ENCODE assay signal across 8 cellular contexts in the genomic region with DNA sequence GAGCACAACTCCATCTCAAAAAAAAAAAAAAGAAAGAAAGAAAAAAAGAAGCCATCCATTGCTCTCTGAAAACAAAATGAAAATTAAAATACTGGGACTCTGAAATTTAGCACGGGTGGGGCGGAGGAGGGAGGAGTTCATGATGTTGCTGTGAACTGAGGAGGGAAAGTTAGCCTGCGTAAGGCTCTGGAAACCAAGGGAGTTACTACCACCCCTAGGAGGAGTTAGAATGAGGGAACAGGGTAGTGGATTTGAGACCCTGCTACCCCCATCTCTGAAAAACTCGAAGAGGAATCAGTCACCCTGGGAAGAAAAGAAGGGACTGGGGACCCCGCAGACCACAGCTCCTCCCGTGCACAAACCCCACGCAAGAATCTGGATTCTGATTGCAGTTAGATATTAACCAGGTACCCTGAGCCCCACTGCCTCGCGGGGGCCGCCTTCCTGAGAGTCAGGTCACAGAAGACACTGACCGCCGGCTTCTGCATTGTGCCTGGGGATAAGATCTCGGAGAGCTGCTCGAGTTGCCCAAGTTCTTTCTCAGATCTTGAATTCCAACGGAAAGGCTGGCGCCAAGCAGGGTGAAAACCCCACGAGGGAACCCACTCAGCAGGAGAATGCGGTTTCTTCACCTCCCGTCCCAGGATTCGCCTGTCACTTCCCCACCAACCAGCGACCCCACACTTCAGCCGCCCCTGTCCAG. TPM values are rescaled to one million over a fixed set of nuclear protein-coding genes. Genes with fewer than 3 reads are reported as not detected.
DNase-seq lines count a peak whose midpoint lies in the region; ATAC-seq lines count a peak whose summit lies in the region.

No MANE protein-coding gene starts in this region.

- H3K4me2 ChIP-seq in mesenchymal stem cell (ENCODE audit: low read length, poor library complexity, severe bottlenecking): peak overlapping the region; percentile 92

- no peak overlapping the region for H4K91ac ChIP-seq in mesenchymal stem cell (ENCODE audit: low read length)

- peak; percentile 1 for DNase-seq in NCI-H2227 treated with DMSO at 0.1 percent for 48 hours (lab: John Stamatoyannopoulos, UW)
- DNase-seq in NCI-H2227 (lab: John Stamatoyannopoulos, UW; ENCODE audit: unreplicated experiment): no peak
- peak; percentile 5 to 30 for DNase-seq in SJCRH30
- DNase-seq in ecto neural progenitor cell (ENCODE audit: low spot score): peak; percentile 60
- peak; percentile 26 for DNase-seq in mesenchymal stem cell
- no peak for DNase-seq in posterior vena cava (ENCODE audit: low spot score)

- no peaks in the 10 kb centered on the region for H3K9me3 ChIP-seq in SJCRH30 (replicated peaks)
- peaks cover 4% of the 10 kb centered on the region for H3K9me3 ChIP-seq in mesenchymal stem cell (ENCODE audit: control insufficient read depth, low read length)
- H3K9me3 ChIP-seq in thymus (ENCODE audit: control insufficient read depth): no peaks in the 10 kb centered on the region

- 0 out of 2 replicates have a peak, but pooled peaks cover 3% of the 10 kb centered on the region for H3K4me1 ChIP-seq in SJCRH30
- peaks cover 8% of the 10 kb centered on the region for H3K4me1 ChIP-seq in mesenchymal stem cell (ENCODE audit: control insufficient read depth, insufficient read depth, low read depth, low read length)
- peaks cover 2% of the 10 kb centered on the region for H3K4me1 ChIP-seq in thymus (ENCODE audit: control insufficient read depth, insufficient read depth, low read length)

- H2BK15ac ChIP-seq in mesenchymal stem cell (ENCODE audit: low read depth, poor library complexity, severe bottlenecking): no peak overlapping the region

- H3K18ac ChIP-seq in mesenchymal stem cell (ENCODE audit: low read depth in 1 of 2, low read length in 2 of 2): no peak overlapping the region

- no peak overlapping the region for H2BK5ac ChIP-seq in mesenchymal stem cell (ENCODE audit: low read depth, low read length, poor library complexity, severe bottlenecking)

- H3K4me3 ChIP-seq in SJCRH30 (peak overlapping the region; percentile 71), mesenchymal stem cell (ENCODE audit: insufficient read depth in 1 of 2, low read depth in 1 of 2, low read length in 2 of 2) (peak overlapping the region; percentile 71 to 88), thymus (ENCODE audit: low read length) (peak overlapping the region; percentile 74)

- H2AFZ ChIP-seq in mesenchymal stem cell (ENCODE audit: low read depth, low read length): peak overlapping the region; percentile 15

- H2BK12ac ChIP-seq in mesenchymal stem cell (ENCODE audit: low read length in 2 of 2): no peak overlapping the region

- peak overlapping the region; percentile 97 for H3K9ac ChIP-seq in mesenchymal stem cell (ENCODE audit: low read length)

- H2AK5ac ChIP-seq in mesenchymal stem cell (ENCODE audit: low read length, severe bottlenecking): no peak overlapping the region

- H3K14ac ChIP-seq in mesenchymal stem cell (ENCODE audit: low read length in 2 of 2): no peak overlapping the region

- 34% methylated on average over 22 of the region's 22 CpGs for WGBS in mesenchymal stem cell
- 14% methylated on average over 22 of the region's 22 CpGs for WGBS in thymus

- intact Hi-C loops in posterior vena cava (cut with DNase I): loop anchor here in 1 of 2 donors (10.0 kb wide), 1 partner anchor 70 kb away; the partner anchor contains the start of gene ZNF44

- H3K27ac ChIP-seq in SJCRH30 (peak overlapping the region; percentile 42; the same call in 1 of the 2 replicates), mesenchymal stem cell (ENCODE audit: low read length, poor library complexity, severe bottlenecking) (no peak overlapping the region), thymus (ENCODE audit: low read depth) (peak overlapping the region; percentile 60)

- no peaks in the 10 kb centered on the region for H3K36me3 ChIP-seq in SJCRH30
- H3K36me3 ChIP-seq in mesenchymal stem cell (ENCODE audit: control insufficient read depth in 1 of 2, insufficient read depth in 2 of 2, low read depth in 1 of 2, low read length in 2 of 2): no peaks in the 10 kb centered on the region
- no peaks in the 10 kb centered on the region for H3K36me3 ChIP-seq in thymus (ENCODE audit: control insufficient read depth, insufficient read depth)

- no peaks in the 10 kb centered on the region for H3K79me1 ChIP-seq in mesenchymal stem cell (replicated peaks; ENCODE audit: low read length, poor library complexity, severe bottlenecking)

- ATAC-seq in HG03342 (IDR thresholded peaks at IDR 0.05; ENCODE audit: unreplicated experiment): no peak

- H3K27me3 ChIP-seq in SJCRH30 (no peaks in the 10 kb centered on the region), mesenchymal stem cell (ENCODE audit: control insufficient read depth in 1 of 2, insufficient read depth in 1 of 2, low read length in 2 of 2) (no peaks in the 10 kb centered on the region), thymus (ENCODE audit: control insufficient read depth, insufficient read depth) (no peaks in the 10 kb centered on the region)

- H4K8ac ChIP-seq in mesenchymal stem cell (ENCODE audit: low read length): no peak overlapping the region

- peak overlapping the region; percentile 61 for H2BK120ac ChIP-seq in mesenchymal stem cell (ENCODE audit: low read depth, low read length)

- no peak overlapping the region for H3K23ac ChIP-seq in mesenchymal stem cell (ENCODE audit: low read length in 2 of 2)

- no peak overlapping the region for H3K4ac ChIP-seq in mesenchymal stem cell (ENCODE audit: low read depth in 1 of 2, low read length in 2 of 2)

RNA-seq across cellular contexts. Expression of gene ZNF442, which starts 0.9 kb away (rescaled TPM):
- 4.7 and 5.4 TPM in 2 replicates for total RNA-seq in SJCRH30 (2014; rRNA removed; shearing (Covaris generic))
- 0.33 TPM for polyA plus RNA-seq in mesenchymal stem cell (2013, experiment 1 of 2)
- 0.33 TPM for polyA plus RNA-seq in mesenchymal stem cell (2013, experiment 2 of 2)
- 1.9 TPM for polyA plus RNA-seq in thymus
- total RNA-seq in posterior vena cava: 1 to 10 TPM; 4.9 to 7.7 TPM

RNA-seq across cellular contexts. Expression of gene ZNF563, which starts 31.1 kb away (rescaled TPM):
- total RNA-seq in SJCRH30 (2014; rRNA removed; shearing (Covaris generic)): 2.4 and 3.6 TPM in 2 replicates
- 0.86 TPM for polyA plus RNA-seq in mesenchymal stem cell (2013, experiment 1 of 2)
- 0.95 TPM for polyA plus RNA-seq in mesenchymal stem cell (2013, experiment 2 of 2)
- 3.3 TPM for polyA plus RNA-seq in thymus
- total RNA-seq in posterior vena cava: 1 to 10 TPM; 2.9 to 3.1 TPM

RNA-seq across cellular contexts. Expression of gene ZNF799, which starts 36.5 kb away (rescaled TPM):
- 7.5 and 8.0 TPM in 2 replicates for total RNA-seq in SJCRH30 (2014; rRNA removed; shearing (Covaris generic))
- polyA plus RNA-seq in mesenchymal stem cell (2013, experiment 1 of 2): 0.97 TPM
- polyA plus RNA-seq in mesenchymal stem cell (2013, experiment 2 of 2): 0.89 TPM
- polyA plus RNA-seq in thymus: 7.3 TPM
- total RNA-seq in posterior vena cava: 1 to 10 TPM; 4.1 to 4.6 TPM

Comparison
In these comparisons a context has a peak if more than half of its experiments do, and no peak if none do; other contexts are left out.
1. DNase-seq: peak in NCI-H2227 treated with DMSO at 0.1 percent for 48 hours (single experiment), SJCRH30 (2 of 2), ecto neural progenitor cell (single experiment) and mesenchymal stem cell (single experiment); none in NCI-H2227 (single experiment) and posterior vena cava (single experiment).
2. Peak in every context shown above with its lines, with median percentiles within 50 percentile points of each other: H3K4me3 ChIP-seq.